In the genomic region with DNA sequence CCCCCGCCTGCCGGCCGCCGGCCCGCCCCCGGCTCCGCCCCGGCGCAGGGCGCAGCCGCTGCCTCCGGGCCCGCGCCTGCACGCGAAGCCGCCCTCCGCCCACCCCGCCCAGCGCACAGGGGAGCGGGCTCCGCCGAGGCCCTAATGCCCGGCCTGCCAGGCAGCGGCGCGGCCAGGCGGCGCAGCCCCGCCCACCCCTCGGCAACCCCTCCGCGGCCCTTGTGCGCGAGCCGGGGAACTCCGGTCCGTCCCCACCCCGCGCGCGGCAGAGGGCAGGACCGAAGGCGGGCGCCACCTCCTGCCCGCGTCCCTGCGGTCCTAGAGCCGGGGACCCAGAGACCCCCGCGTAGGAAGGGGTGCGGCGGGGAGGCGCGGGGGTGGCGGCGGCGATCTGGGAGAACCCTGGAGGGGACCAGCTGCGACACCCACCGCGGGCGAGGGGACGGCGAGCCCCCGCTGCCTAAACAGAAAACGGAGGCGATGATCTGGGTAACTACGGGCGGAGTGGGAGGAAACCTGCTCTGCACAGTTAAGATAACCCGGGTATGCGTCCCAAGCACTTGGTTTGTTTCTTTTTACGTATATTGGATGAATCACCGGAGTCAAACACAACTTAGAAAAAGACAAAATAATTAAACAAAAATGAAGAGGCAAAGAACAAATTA, we compare ENCODE assay signal across 8 cellular contexts.
DNase-seq lines count a peak whose midpoint lies in the region; ATAC-seq lines count a peak whose summit lies in the region.

No MANE protein-coding gene starts in this region.

- DNase-seq in Ammon's horn (ENCODE audit: low spot score) (peak; percentile 91), NCI-H510A treated with DMSO at 0.1 percent for 48 hours (lab: John Stamatoyannopoulos, UW) (peak; percentile 62), left kidney (ENCODE audit: low read depth, low spot score) (peak; percentile 98)
- peak; percentile 90 for DNase-seq in activated CD4-positive, alpha-beta T cell treated with anti-CD3 and anti-CD28 coated beads for 48 hours
- peak; percentile 87 for DNase-seq in stimulated activated CD4-positive, alpha-beta T cell treated with anti-CD3 and anti-CD28 coated beads, Interleukin-1b, Interleukin-23, amount 100 ng/mL, for 48 hours

- peak; percentile 81 for ATAC-seq in GM19023 (IDR thresholded peaks at IDR 0.05; ENCODE audit: unreplicated experiment)
- ATAC-seq in HG03175 (IDR thresholded peaks at IDR 0.05; ENCODE audit: unreplicated experiment): peak; percentile 73

- peak overlapping the region; percentile 86 for H3K27ac ChIP-seq in cingulate gyrus (ENCODE audit: low read depth, low read length)

Comparison
In these comparisons a context has a peak if more than half of its experiments do, and no peak if none do; other contexts are left out.
1. Peak in every context shown above with its lines: DNase-seq, ATAC-seq and H3K27ac ChIP-seq.